Comparison of ENCODE assay signal across 22 cellular contexts in the genomic region with DNA sequence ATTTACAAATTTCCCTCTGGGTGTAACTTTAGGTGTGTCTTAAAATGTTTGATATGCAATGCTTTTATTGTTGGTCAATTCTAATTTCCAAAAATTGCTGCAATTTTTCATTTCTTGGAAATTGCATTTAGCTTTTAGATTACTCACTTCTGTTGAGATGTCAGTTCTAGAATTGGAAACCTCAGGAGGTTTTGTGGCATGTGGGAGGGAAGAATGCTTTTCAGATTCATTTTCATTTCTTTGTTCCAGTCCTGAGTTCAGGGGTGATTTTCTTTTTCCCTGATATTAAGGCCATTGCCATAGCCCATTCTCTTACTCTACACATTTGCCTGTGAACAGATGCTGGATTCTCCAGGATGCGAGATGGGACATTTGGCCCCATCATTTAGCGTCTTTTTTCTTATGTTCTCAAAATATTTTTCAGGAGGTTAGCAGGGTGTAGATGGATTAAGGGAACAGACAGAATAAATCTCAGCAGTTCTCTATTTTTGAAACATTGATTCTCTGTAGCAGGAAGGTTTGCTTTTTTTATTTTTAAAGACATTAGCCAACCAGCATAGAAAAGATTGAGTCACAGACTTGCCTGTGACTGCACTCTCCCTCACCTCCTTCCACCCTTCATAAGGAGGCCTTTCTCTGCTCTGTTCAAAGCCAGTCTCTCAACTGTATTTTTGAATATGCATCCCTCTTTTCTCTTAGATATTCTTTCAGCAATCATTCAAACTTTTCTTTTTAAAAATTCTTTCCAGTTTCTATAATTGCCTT.
DNase-seq lines count a peak whose midpoint lies in the region; ATAC-seq and TF ChIP-seq lines count a peak whose summit lies in the region.
"Had no signal": no experiment of that assay in that cellular context is flagged by ENCODE, and none has a peak within 500 bp of the region (broad histone marks: within the 10 kb centered on the region; RNA-seq: fewer than 3 reads in every experiment).

No MANE protein-coding gene starts in this region.

- intact Hi-C loops in activated CD8-positive, alpha-beta T cell treated with anti-CD3 and anti-CD28 coated beads for 36 hours (cut with micrococcal nuclease) = no loop called here

- peaks cover 17% of the 10 kb centered on the region for H3K4me1 Mint-ChIP-seq in activated CD8-positive, alpha-beta T cell treated with anti-CD3 and anti-CD28 coated beads for 36 hours (ENCODE audit: low read depth)
- H3K4me1 Mint-ChIP-seq: natural killer cell had no signal

- no peak overlapping the region for H3K27ac Mint-ChIP-seq in activated CD8-positive, alpha-beta T cell treated with anti-CD3 and anti-CD28 coated beads for 36 hours
- H3K27ac Mint-ChIP-seq: natural killer cell had no signal

- DNase-seq in AG10803 (ENCODE audit: low read depth) = peak; percentile 39
- no peak for DNase-seq in activated CD8-positive, alpha-beta T cell treated with anti-CD3 and anti-CD28 coated beads for 36 hours
- peak; percentile 28 for DNase-seq in dedifferentiated amniotic fluid mesenchymal stem cell (ENCODE audit: extremely low spot score)
- DNase-seq in SKM-1 treated with dmso at 0.1 percent for 144 hours (lab: John Stamatoyannopoulos, UW; ENCODE audit: unreplicated experiment) = no peak
- DNase-seq: activated CD4-positive, CD25-positive, alpha-beta regulatory T cell; Calu3; HCEC 1CT; heart right ventricle; natural killer cell; NCI-H187 treated with DMSO at 0.1 percent for 48 hours; NCI-H526 treated with DMSO at 0.1 percent for 48 hours; right lobe of liver; stimulated activated CD8-positive, alpha-beta memory T cell treated with anti-CD3 and anti-CD28 coated beads, Interleukin-4, amount 100 ng/mL, for 48 hours; T1000; upper lobe of right lung had no signal

- no peak overlapping the region for H3K4me3 Mint-ChIP-seq in activated CD8-positive, alpha-beta T cell treated with anti-CD3 and anti-CD28 coated beads for 36 hours
- H3K4me3 Mint-ChIP-seq: natural killer cell had no signal

- ATAC-seq in GM21447 (IDR thresholded peaks at IDR 0.05; ENCODE audit: unreplicated experiment) (peak; percentile 61), HG03045 (IDR thresholded peaks at IDR 0.05; ENCODE audit: unreplicated experiment) (no peak), GM19324 (IDR thresholded peaks at IDR 0.05; ENCODE audit: low FRiP score, unreplicated experiment) (no peak), GM21515 (IDR thresholded peaks at IDR 0.05; ENCODE audit: unreplicated experiment) (no peak)
- ATAC-seq in activated CD8-positive, alpha-beta T cell treated with anti-CD3 and anti-CD28 coated beads for 36 hours = peak; percentile 66
- ATAC-seq: heart right ventricle, natural killer cell, right lobe of liver, SK-N-SH treated with all-trans-retinoic acid at 6 μM for 48 hours, upper lobe of right lung had no signal

- peaks cover 20% of the 10 kb centered on the region for H3K27me3 Mint-ChIP-seq in activated CD8-positive, alpha-beta T cell treated with anti-CD3 and anti-CD28 coated beads for 36 hours

- TF ChIP-seq CTCF in AG10803 (conservative IDR thresholded peaks at IDR 0.05; ENCODE audit: low read length) = no peak
- no peak for TF ChIP-seq CTCF in activated CD8-positive, alpha-beta T cell treated with anti-CD3 and anti-CD28 coated beads for 36 hours (IDR thresholded peaks at IDR 0.05)

- CTCF ChIA-PET in activated CD8-positive, alpha-beta T cell treated with anti-CD3 and anti-CD28 coated beads for 36 hours (lab: Charles Lee) = no interaction called here

- POLR2A ChIA-PET in activated CD8-positive, alpha-beta T cell treated with anti-CD3 and anti-CD28 coated beads for 36 hours (lab: Charles Lee) = interaction anchor here (0.6 to 0.7 kb wide), 2 partner anchors 573 to 1778 kb away, joined by 3 read pairs; no protein-coding TSS in a partner anchor

- H3K4me3 ChIP-seq in AG10803 (ENCODE audit: low read length) = no peak overlapping the region
- H3K4me3 ChIP-seq: breast epithelium, coronary artery, heart right ventricle, right lobe of liver, upper lobe of right lung had no signal

- no peaks in the 10 kb centered on the region for H3K9me3 Mint-ChIP-seq in activated CD8-positive, alpha-beta T cell treated with anti-CD3 and anti-CD28 coated beads for 36 hours

- H3K36me3 Mint-ChIP-seq in activated CD8-positive, alpha-beta T cell treated with anti-CD3 and anti-CD28 coated beads for 36 hours (ENCODE audit: low read depth) = no peaks in the 10 kb centered on the region
- H3K36me3 Mint-ChIP-seq: natural killer cell had no signal

Comparison
In these comparisons a context has a peak if more than half of its experiments do, and no peak if none do; other contexts are left out.
1. DNase-seq: peak in AG10803 (single experiment) and dedifferentiated amniotic fluid mesenchymal stem cell (single experiment); none in activated CD8-positive, alpha-beta T cell treated with anti-CD3 and anti-CD28 coated beads for 36 hours (single experiment) and SKM-1 treated with dmso at 0.1 percent for 144 hours (single experiment).
2. ATAC-seq: peak in GM21447 (single experiment) and activated CD8-positive, alpha-beta T cell treated with anti-CD3 and anti-CD28 coated beads for 36 hours (single experiment); none in HG03045 (single experiment), GM19324 (single experiment) and GM21515 (single experiment).